Comparison of ENCODE assay signal across 33 cellular contexts in genomic region chr15:46897266-46897665, GRCh38.
DNase-seq lines count a peak whose midpoint lies in the region; ATAC-seq and TF ChIP-seq lines count a peak whose summit lies in the region.
"Had no signal": no experiment of that assay in that cellular context is flagged by ENCODE, and none has a peak within 500 bp of the region (broad histone marks: within the 10 kb centered on the region; RNA-seq: fewer than 3 reads in every experiment).

No MANE protein-coding gene starts in this region.

- TF ChIP-seq RAD21 in SK-N-SH (IDR thresholded peaks at IDR 0.05; ENCODE audit: low read length) = no peak

- no peak for TF ChIP-seq CTCF in SK-N-SH (IDR thresholded peaks at IDR 0.05)

- H3K9ac ChIP-seq in SK-N-SH = no peak overlapping the region
- H3K9ac ChIP-seq: BLaER1; BLaER1 treated with 17β-estradiol and CSF1 and Interleukin-3, amounts not matched to agents 10 nM and 100 nM had no signal

- peaks cover 0 to 2% of the 10 kb centered on the region in 2 experiments; a peak in 2 of 4 replicates for H3K4me1 ChIP-seq in SK-N-SH (ENCODE audit: control insufficient read depth in 1 of 2, insufficient read depth in 2 of 2, low read depth in 1 of 2, low read length in 1 of 2)
- H3K4me1 ChIP-seq: A549; BE2C; BLaER1; BLaER1 treated with 17β-estradiol and CSF1 and Interleukin-3, amounts not matched to agents 10 nM and 100 nM had no signal

- H3K9me2 ChIP-seq in SK-N-SH = no peaks in the 10 kb centered on the region

- no peak overlapping the region for H3K4me2 ChIP-seq in SK-N-SH
- H3K4me2 ChIP-seq: A549; BLaER1; BLaER1 treated with 17β-estradiol and CSF1 and Interleukin-3, amounts not matched to agents 10 nM and 100 nM had no signal

- H3K9me3 ChIP-seq in SK-N-SH = no peaks in the 10 kb centered on the region
- H3K9me3 ChIP-seq: A549, BE2C, BLaER1, Caco-2 had no signal

- CTCF ChIA-PET in SK-N-SH (lab: Yijun Ruan, JAX) = no interaction called here

- no peaks in the 10 kb centered on the region for H4K20me1 ChIP-seq in SK-N-SH (ENCODE audit: insufficient read depth)
- H4K20me1 ChIP-seq: BLaER1; BLaER1 treated with 17β-estradiol and CSF1 and Interleukin-3, amounts not matched to agents 10 nM and 100 nM had no signal

- POLR2A ChIA-PET in SK-N-SH (lab: Yijun Ruan, JAX) = no interaction called here

- no peaks in the 10 kb centered on the region for H3K27me3 ChIP-seq in SK-N-SH (ENCODE audit: insufficient read depth)
- H3K27me3 ChIP-seq: BE2C; BLaER1; BLaER1 treated with 17β-estradiol and CSF1 and Interleukin-3, amounts not matched to agents 10 nM and 100 nM had no signal

- H3K36me3 ChIP-seq in SK-N-SH (replicated peaks in 1 of 2; ENCODE audit: control insufficient read depth in 1 of 2, insufficient read depth in 2 of 2, low read length in 1 of 2) = no peaks in the 10 kb centered on the region
- H3K36me3 ChIP-seq: BE2C; BLaER1; BLaER1 treated with 17β-estradiol and CSF1 and Interleukin-3, amounts not matched to agents 10 nM and 100 nM had no signal

- no peak for TF ChIP-seq EP300 in SK-N-SH (IDR thresholded peaks at IDR 0.05; ENCODE audit: borderline replicate concordance in 1 of 2, low read depth in 1 of 2, low read length in 1 of 2)

- H3F3A ChIP-seq in SK-N-SH (replicated peaks; ENCODE audit: insufficient read depth) = no peaks in the 10 kb centered on the region

- ATAC-seq in SK-N-SH treated with all-trans-retinoic acid at 6 μM for 48 hours = no peak
- ATAC-seq: A549; CD8-positive, alpha-beta T cell had no signal

- H3K79me2 ChIP-seq in SK-N-SH (ENCODE audit: insufficient read depth) = no peaks in the 10 kb centered on the region

- H2AFZ ChIP-seq in SK-N-SH (ENCODE audit: low read depth) = no peak overlapping the region

- H3K4me3 ChIP-seq in SK-N-SH (ENCODE audit: low read depth in 2 of 2, low read length in 1 of 2) = no peak overlapping the region
- H3K4me3 ChIP-seq: A549; BLaER1; BLaER1 treated with 17β-estradiol and CSF1 and Interleukin-3, amounts not matched to agents 10 nM and 100 nM had no signal

- 12% methylated on average over 1 of the region's 1 CpG for WGBS in SK-N-SH (ENCODE audit: low lambda C conversion rate)

- H3K27ac ChIP-seq in SK-N-SH (ENCODE audit: low read depth in 2 of 2, low read length in 1 of 2) = peak overlapping the region in 1 of 2 experiments; percentile 72; a peak in 2 of 4 replicates
- H3K27ac ChIP-seq: 22Rv1; A549; BLaER1; BLaER1 treated with 17β-estradiol and CSF1 and Interleukin-3, amounts not matched to agents 10 nM and 100 nM; C4-2B had no signal

- DNase-seq in SK-N-DZ (ENCODE audit: low spot score) (peak; percentile 72), SK-N-SH (no peak), foreskin melanocyte (peak; percentile 28), NCI-H1417 (lab: John Stamatoyannopoulos, UW) (no peak), anterior cingulate cortex (lab: John Stamatoyannopoulos, UW) (no peak), NCI-H1694 (lab: John Stamatoyannopoulos, UW) (no peak), AG20443 (ENCODE audit: low spot score) (no peak)
- DNase-seq: 8988T; ACHN; AML-193; BE2C; C1 segment of cervical spinal cord; Caco-2; Calu3; CD4-positive, alpha-beta memory T cell; CD4-positive, alpha-beta T cell; CD4-positive, CD25-positive, alpha-beta regulatory T cell; CD8-positive, alpha-beta memory T cell; CD8-positive, alpha-beta T cell; COR-L47; DMS 273 treated with DMSO at 0.1 percent for 48 hours; DMS153; DMS53; DMS79; DMS79 treated with DMSO at 0.1 percent for 48 hours; DND-41; EL had no signal

TF ChIP-seq in SK-N-SH, 30 proteins besides CTCF, POLR2A, EP300 and RAD21:
- TF ChIP-seq GATA2 (CRISPR knock-in tag; IDR thresholded peaks at IDR 0.05) (peak; percentile 27; the same call in 1 of the 2 replicates), JUND (IDR thresholded peaks at IDR 0.05) (no peak)

TF ChIP-seq in SK-N-SH treated with all-trans-retinoic acid at 6 μM for 48 hours, 23 proteins besides CTCF, POLR2A, EP300 and RAD21:
- TF ChIP-seq ISL1 (CRISPR knock-in tag; IDR thresholded peaks at IDR 0.05) = peak; percentile 89
- no peak for TF ChIP-seq RARB (CRISPR knock-in tag; IDR thresholded peaks at IDR 0.05)
- no peak for TF ChIP-seq CSDC2 (CRISPR knock-in tag; IDR thresholded peaks at IDR 0.05)
- no peak for TF ChIP-seq CSRNP3 (CRISPR knock-in tag; IDR thresholded peaks at IDR 0.05)
- TF ChIP-seq CREB5 (CRISPR knock-in tag; IDR thresholded peaks at IDR 0.05; ENCODE audit: low read depth) = no peak
- 0 out of 2 replicates have a peak, but pooled peaks have one; percentile 15 for TF ChIP-seq TCF4 (CRISPR knock-in tag; IDR thresholded peaks at IDR 0.05; ENCODE audit: borderline replicate concordance)
- TF ChIP-seq SNAI2 (CRISPR knock-in tag; IDR thresholded peaks at IDR 0.05) = 0 out of 2 replicates have a peak, but pooled peaks have one; percentile 32
- TF ChIP-seq GLIS3 (CRISPR knock-in tag; IDR thresholded peaks at IDR 0.05) = no peak
- no peak for TF ChIP-seq ESRRG (CRISPR knock-in tag; IDR thresholded peaks at IDR 0.05)
- no peak for TF ChIP-seq TOX (CRISPR knock-in tag; IDR thresholded peaks at IDR 0.05; ENCODE audit: borderline replicate concordance)

Comparison
In these comparisons a context has a peak if more than half of its experiments do, and no peak if none do; other contexts are left out.
1. DNase-seq: peak in SK-N-DZ (single experiment) and foreskin melanocyte (single experiment); none in SK-N-SH (single experiment), NCI-H1417 (0 of 3), anterior cingulate cortex (0 of 58), NCI-H1694 (single experiment) and AG20443 (single experiment).